ENCODE assay signal across 7 cellular contexts in genomic region chr14:26255213-26255612, GRCh38.
DNase-seq lines count a peak whose midpoint lies in the region; ATAC-seq and TF ChIP-seq lines count a peak whose summit lies in the region.

No MANE protein-coding gene starts in this region.

- ATAC-seq in HG02938 (IDR thresholded peaks at IDR 0.05; ENCODE audit: unreplicated experiment), result no peak

- H3K9me2 ChIP-seq in OCI-LY1 (ENCODE audit: low read depth, low read length), result no peaks in the 10 kb centered on the region

- intact Hi-C loops in esophagus squamous epithelium (cut with DNase I), result no loop called here
- intact Hi-C loops in sigmoid colon (cut with DNase I), result loop anchor here (10.0 kb wide), 1 partner anchor 730 kb away; no protein-coding TSS in a partner anchor

- no peak for TF ChIP-seq EP300 in sigmoid colon (IDR thresholded peaks at IDR 0.05)

- DNase-seq in HPDE6-E6E7 (ENCODE audit: extremely low spot score) (peak; percentile 23), esophagus squamous epithelium (lab: John Stamatoyannopoulos, UW) (no peak), sigmoid colon (no peak), HT-29 (ENCODE audit: low spot score) (no peak), COLO829 (ENCODE audit: low spot score) (no peak)

- no peak overlapping the region for H3K9ac ChIP-seq in OCI-LY1 (ENCODE audit: low read length)

- H3K79me2 ChIP-seq in OCI-LY1 (ENCODE audit: insufficient read depth, low read length), result no peaks in the 10 kb centered on the region

- H4K20me1 ChIP-seq in OCI-LY1 (ENCODE audit: insufficient read depth, low read length), result no peaks in the 10 kb centered on the region

- TF ChIP-seq CTCF in OCI-LY1 (IDR thresholded peaks at IDR 0.05; ENCODE audit: low read length), result peak; percentile 16; the same call in 1 of the 2 replicates
- peak in 5 of 6 experiments; percentile 9 to 64 (median 30) for TF ChIP-seq CTCF in esophagus squamous epithelium (IDR thresholded peaks at IDR 0.05)
- TF ChIP-seq CTCF in sigmoid colon (IDR thresholded peaks at IDR 0.05), result peak; percentile 10 to 41 (median 26)

- H3K27me3 ChIP-seq in OCI-LY1 (ENCODE audit: insufficient read depth, low read length), result no peaks in the 10 kb centered on the region
- H3K27me3 ChIP-seq in esophagus squamous epithelium, result no peaks in the 10 kb centered on the region
- H3K27me3 ChIP-seq in sigmoid colon, result no peaks in the 10 kb centered on the region

- H3K4me1 ChIP-seq in OCI-LY1 (ENCODE audit: insufficient read depth, low read length, severe bottlenecking) (no peaks in the 10 kb centered on the region), esophagus squamous epithelium (no peaks in the 10 kb centered on the region), sigmoid colon (no peaks in the 10 kb centered on the region)

- no peaks in the 10 kb centered on the region for H3F3A ChIP-seq in OCI-LY1 (ENCODE audit: insufficient read depth, low read length)

- H3K4me3 ChIP-seq in OCI-LY1 (ENCODE audit: low read depth, low read length, poor library complexity, severe bottlenecking) (no peak overlapping the region), esophagus squamous epithelium (no peak overlapping the region), sigmoid colon (no peak overlapping the region)

- TF ChIP-seq POLR2A in esophagus squamous epithelium (IDR thresholded peaks at IDR 0.05) (no peak), sigmoid colon (IDR thresholded peaks at IDR 0.05) (no peak)

- H3K36me3 ChIP-seq in OCI-LY1 (ENCODE audit: insufficient read depth, low read length) (no peaks in the 10 kb centered on the region), esophagus squamous epithelium (no peaks in the 10 kb centered on the region), sigmoid colon (no peaks in the 10 kb centered on the region)

- H3K27ac ChIP-seq in OCI-LY1 (ENCODE audit: low read depth, low read length, poor library complexity, severe bottlenecking) (no peak overlapping the region), esophagus squamous epithelium (no peak overlapping the region), sigmoid colon (no peak overlapping the region)

- H2AFZ ChIP-seq in OCI-LY1 (ENCODE audit: low read length), result no peak overlapping the region

- no peaks in the 10 kb centered on the region for H3K9me3 ChIP-seq in OCI-LY1 (ENCODE audit: low read length)
- no peaks in the 10 kb centered on the region for H3K9me3 ChIP-seq in esophagus squamous epithelium
- no peaks in the 10 kb centered on the region for H3K9me3 ChIP-seq in sigmoid colon

- WGBS in esophagus squamous epithelium, 2 donors, result 2 to 7% methylated on average over 2 of the region's 2 CpGs
- 16 to 18% methylated on average over 2 of the region's 2 CpGs for WGBS in sigmoid colon, 2 donors

- no peak overlapping the region for H3K4me2 ChIP-seq in OCI-LY1 (ENCODE audit: low read length)
